16 cellular contexts compared by ENCODE assay signal in genomic region chr7:51013218-51013786, GRCh38.
"Had no signal": no experiment of that assay in that cellular context is flagged by ENCODE, and none has a peak within 500 bp of the region (broad histone marks: within the 10 kb centered on the region; RNA-seq: fewer than 3 reads in every experiment).

No MANE protein-coding gene starts in this region.

- H3K4me3 ChIP-seq: cardiac muscle cell, psoas muscle, stomach, thoracic aorta, uterus had no signal

- H3K27ac ChIP-seq: cardiac muscle cell, foreskin keratinocyte, psoas muscle, stomach, thoracic aorta, uterus had no signal

- H3K4me1 ChIP-seq: foreskin keratinocyte, stomach, uterus had no signal

- H3K9me3 ChIP-seq: psoas muscle, stomach, thoracic aorta, uterus had no signal

- ATAC-seq: foreskin keratinocyte; naive thymus-derived CD8-positive, alpha-beta T cell; psoas muscle; sciatic nerve had no signal

- H3K27me3 ChIP-seq: cardiac muscle cell, foreskin keratinocyte, stomach, uterus had no signal

- DNase-seq: activated CD4-positive, alpha-beta T cell treated with anti-CD3 and anti-CD28 coated beads, Interleukin-2, amount 10 ng/mL, durations not matched to agents 7 days and 5 days; activated CD4-positive, CD25-positive, alpha-beta regulatory T cell; activated naive CD4-positive, alpha-beta T cell treated with anti-CD3 and anti-CD28 coated beads, Interleukin-2, amount 50 U/mL, for 16 hours; activated T-cell treated with anti-CD3 and anti-CD28 coated beads, Interleukin-2, amount 50 U/mL, for 24 hours; effector CD4-positive, alpha-beta T cell; foreskin keratinocyte; left colon; naive thymus-derived CD8-positive, alpha-beta T cell; occipital lobe; psoas muscle; stimulated activated CD4-positive, alpha-beta T cell treated with anti-CD3 and anti-CD28 coated beads, Interleukin-1b, Interleukin-23, amount 100 ng/mL, for 48 hours; stomach; uterus had no signal

- H3K36me3 ChIP-seq: cardiac muscle cell, stomach, thoracic aorta, uterus had no signal
